Comparison of ENCODE assay signal across 1 cellular context in the genomic region with DNA sequence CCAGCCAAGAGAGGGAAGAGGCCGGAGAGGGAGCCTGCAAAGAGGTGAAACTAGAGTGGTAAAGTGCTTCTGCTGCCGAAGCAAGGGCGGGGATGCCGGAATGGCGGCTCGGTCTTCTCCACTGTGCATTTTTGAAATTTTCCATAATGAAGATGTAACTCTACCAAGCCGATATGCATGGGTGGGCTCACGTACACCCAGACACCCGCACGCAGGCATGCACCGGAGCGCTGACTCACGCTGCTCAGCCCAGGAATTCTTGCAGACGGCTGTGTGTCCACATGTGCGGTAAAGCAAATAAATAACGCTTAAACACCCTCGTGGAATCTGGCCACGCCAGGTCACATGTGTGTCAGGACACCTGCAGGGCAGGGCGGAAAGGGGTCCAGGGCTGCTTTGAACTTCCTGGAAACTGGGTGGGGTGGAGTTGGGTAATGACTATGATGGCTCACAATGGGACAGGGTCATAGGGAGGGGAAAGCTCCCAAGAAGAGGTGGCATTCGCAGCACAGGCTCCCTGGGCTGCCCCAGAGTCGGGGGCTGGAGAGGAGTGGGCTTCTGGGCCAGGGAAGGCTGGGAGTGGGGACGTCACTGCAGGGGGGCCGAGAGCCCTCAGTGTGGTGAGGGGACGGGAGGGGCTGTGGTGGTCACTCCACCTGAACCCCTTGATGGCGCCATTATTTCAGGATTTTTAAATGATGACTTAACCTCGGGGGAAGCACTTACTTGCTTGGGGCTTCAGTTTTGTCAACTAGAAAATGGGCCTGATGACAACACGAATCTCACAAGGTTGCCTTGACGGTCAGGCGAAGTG.
A peak's percentile ranks its signal among the peaks of the same experiment; 100 is the strongest.
TF ChIP-seq lines count a peak whose summit lies in the region.

No MANE protein-coding gene starts in this region.

TF ChIP-seq in HepG2, 621 proteins besides CTCF, POLR2A, EP300 and RAD21 (continued from another document and continues in another):
- TF ChIP-seq, protein P1, sequence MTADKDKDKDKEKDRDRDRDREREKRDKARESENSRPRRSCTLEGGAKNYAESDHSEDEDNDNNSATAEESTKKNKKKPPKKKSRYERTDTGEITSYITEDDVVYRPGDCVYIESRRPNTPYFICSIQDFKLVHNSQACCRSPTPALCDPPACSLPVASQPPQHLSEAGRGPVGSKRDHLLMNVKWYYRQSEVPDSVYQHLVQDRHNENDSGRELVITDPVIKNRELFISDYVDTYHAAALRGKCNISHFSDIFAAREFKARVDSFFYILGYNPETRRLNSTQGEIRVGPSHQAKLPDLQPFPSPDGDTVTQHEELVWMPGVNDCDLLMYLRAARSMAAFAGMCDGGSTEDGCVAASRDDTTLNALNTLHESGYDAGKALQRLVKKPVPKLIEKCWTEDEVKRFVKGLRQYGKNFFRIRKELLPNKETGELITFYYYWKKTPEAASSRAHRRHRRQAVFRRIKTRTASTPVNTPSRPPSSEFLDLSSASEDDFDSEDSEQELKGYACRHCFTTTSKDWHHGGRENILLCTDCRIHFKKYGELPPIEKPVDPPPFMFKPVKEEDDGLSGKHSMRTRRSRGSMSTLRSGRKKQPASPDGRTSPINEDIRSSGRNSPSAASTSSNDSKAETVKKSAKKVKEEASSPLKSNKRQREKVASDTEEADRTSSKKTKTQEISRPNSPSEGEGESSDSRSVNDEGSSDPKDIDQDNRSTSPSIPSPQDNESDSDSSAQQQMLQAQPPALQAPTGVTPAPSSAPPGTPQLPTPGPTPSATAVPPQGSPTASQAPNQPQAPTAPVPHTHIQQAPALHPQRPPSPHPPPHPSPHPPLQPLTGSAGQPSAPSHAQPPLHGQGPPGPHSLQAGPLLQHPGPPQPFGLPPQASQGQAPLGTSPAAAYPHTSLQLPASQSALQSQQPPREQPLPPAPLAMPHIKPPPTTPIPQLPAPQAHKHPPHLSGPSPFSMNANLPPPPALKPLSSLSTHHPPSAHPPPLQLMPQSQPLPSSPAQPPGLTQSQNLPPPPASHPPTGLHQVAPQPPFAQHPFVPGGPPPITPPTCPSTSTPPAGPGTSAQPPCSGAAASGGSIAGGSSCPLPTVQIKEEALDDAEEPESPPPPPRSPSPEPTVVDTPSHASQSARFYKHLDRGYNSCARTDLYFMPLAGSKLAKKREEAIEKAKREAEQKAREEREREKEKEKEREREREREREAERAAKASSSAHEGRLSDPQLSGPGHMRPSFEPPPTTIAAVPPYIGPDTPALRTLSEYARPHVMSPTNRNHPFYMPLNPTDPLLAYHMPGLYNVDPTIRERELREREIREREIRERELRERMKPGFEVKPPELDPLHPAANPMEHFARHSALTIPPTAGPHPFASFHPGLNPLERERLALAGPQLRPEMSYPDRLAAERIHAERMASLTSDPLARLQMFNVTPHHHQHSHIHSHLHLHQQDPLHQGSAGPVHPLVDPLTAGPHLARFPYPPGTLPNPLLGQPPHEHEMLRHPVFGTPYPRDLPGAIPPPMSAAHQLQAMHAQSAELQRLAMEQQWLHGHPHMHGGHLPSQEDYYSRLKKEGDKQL (CRISPR knock-in tag; IDR thresholded peaks at IDR 0.05; ENCODE audit: low read depth), result peak; percentile 91; the same call in 1 of the 2 replicates
- TF ChIP-seq BRF2 (CRISPR knock-in tag; IDR thresholded peaks at IDR 0.05) (no peak), POLR2AphosphoS5 (IDR thresholded peaks at IDR 0.05; ENCODE audit: low read depth, low read length) (no peak; the same call in 1 of the 2 replicates), CBX5 (CRISPR knock-in tag; IDR thresholded peaks at IDR 0.05; ENCODE audit: borderline replicate concordance) (peak; percentile 93; the same call in 1 of the 2 replicates), SP1 (IDR thresholded peaks at IDR 0.05) (no peak), SP1 (CRISPR knock-in tag; IDR thresholded peaks at IDR 0.05) (peak; percentile 62; the same call in 1 of the 2 replicates), ZBTB43 (CRISPR knock-in tag; conservative IDR thresholded peaks at IDR 0.05) (peak; percentile 83), FOXP1 (IDR thresholded peaks at IDR 0.05) (peak; percentile 73), FOXP1 (CRISPR knock-in tag; IDR thresholded peaks at IDR 0.05) (peak; percentile 99), GABPA (IDR thresholded peaks at IDR 0.05; ENCODE audit: low read depth, low read length) (peak; percentile 19; the same call in 1 of the 2 replicates), GABPA (CRISPR knock-in tag; IDR thresholded peaks at IDR 0.05; ENCODE audit: low read depth) (peak; percentile 87), MEIS1 (CRISPR knock-in tag; IDR thresholded peaks at IDR 0.05; ENCODE audit: borderline replicate concordance) (peak; percentile 99; the same call in 1 of the 2 replicates), ZNF883 (CRISPR knock-in tag; IDR thresholded peaks at IDR 0.05; ENCODE audit: not compliant biosample characterization) (no peak), BCL6 (CRISPR knock-in tag; IDR thresholded peaks at IDR 0.05) (peak; percentile 99), CSRNP1 (CRISPR knock-in tag; IDR thresholded peaks at IDR 0.05) (peak; percentile 97), ZNF503 (CRISPR knock-in tag; IDR thresholded peaks at IDR 0.05) (peak; percentile 89; the same call in 1 of the 2 replicates), MEIS2 (CRISPR knock-in tag; IDR thresholded peaks at IDR 0.05) (peak; percentile 95), POLR2G (IDR thresholded peaks at IDR 0.05; ENCODE audit: low read depth, low read length) (peak; percentile 76), TERF1 (CRISPR knock-in tag; IDR thresholded peaks at IDR 0.05) (0 out of 2 replicates have a peak, but pooled peaks have one; percentile 22), ZNF879 (CRISPR knock-in tag; IDR thresholded peaks at IDR 0.05) (no peak; the same call in 1 of the 2 replicates), TEAD3 (CRISPR knock-in tag; optimal IDR thresholded peaks at IDR 0.05; ENCODE audit: borderline replicate concordance) (peak; percentile 99), FOSL2 (CRISPR knock-in tag; IDR thresholded peaks at IDR 0.05) (peak; percentile 99), ZFP36 (IDR thresholded peaks at IDR 0.05; ENCODE audit: borderline replicate concordance, low read depth, low read length, partially characterized antibody) (no peak), ZNF75D (CRISPR knock-in tag; IDR thresholded peaks at IDR 0.05; ENCODE audit: borderline replicate concordance) (no peak), CREB1 (IDR thresholded peaks at IDR 0.05) (peak; percentile 62; the same call in 1 of the 2 replicates), CREB1 (CRISPR knock-in tag; IDR thresholded peaks at IDR 0.05) (peak; percentile 88; the same call in 1 of the 2 replicates), ZSCAN30 (CRISPR knock-in tag; IDR thresholded peaks at IDR 0.05) (no peak), ZNF33B (CRISPR knock-in tag; IDR thresholded peaks at IDR 0.05) (no peak), SETDB1 (CRISPR knock-in tag; IDR thresholded peaks at IDR 0.05; ENCODE audit: borderline replicate concordance) (no peak), ZNF121 (CRISPR knock-in tag; IDR thresholded peaks at IDR 0.05) (peak; percentile 82)
- TF ChIP-seq, protein P2, sequence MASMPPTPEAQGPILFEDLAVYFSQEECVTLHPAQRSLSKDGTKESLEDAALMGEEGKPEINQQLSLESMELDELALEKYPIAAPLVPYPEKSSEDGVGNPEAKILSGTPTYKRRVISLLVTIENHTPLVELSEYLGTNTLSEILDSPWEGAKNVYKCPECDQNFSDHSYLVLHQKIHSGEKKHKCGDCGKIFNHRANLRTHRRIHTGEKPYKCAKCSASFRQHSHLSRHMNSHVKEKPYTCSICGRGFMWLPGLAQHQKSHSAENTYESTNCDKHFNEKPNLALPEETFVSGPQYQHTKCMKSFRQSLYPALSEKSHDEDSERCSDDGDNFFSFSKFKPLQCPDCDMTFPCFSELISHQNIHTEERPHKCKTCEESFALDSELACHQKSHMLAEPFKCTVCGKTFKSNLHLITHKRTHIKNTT (CRISPR knock-in tag; IDR thresholded peaks at IDR 0.05), result no peak
- TF ChIP-seq, protein P3, sequence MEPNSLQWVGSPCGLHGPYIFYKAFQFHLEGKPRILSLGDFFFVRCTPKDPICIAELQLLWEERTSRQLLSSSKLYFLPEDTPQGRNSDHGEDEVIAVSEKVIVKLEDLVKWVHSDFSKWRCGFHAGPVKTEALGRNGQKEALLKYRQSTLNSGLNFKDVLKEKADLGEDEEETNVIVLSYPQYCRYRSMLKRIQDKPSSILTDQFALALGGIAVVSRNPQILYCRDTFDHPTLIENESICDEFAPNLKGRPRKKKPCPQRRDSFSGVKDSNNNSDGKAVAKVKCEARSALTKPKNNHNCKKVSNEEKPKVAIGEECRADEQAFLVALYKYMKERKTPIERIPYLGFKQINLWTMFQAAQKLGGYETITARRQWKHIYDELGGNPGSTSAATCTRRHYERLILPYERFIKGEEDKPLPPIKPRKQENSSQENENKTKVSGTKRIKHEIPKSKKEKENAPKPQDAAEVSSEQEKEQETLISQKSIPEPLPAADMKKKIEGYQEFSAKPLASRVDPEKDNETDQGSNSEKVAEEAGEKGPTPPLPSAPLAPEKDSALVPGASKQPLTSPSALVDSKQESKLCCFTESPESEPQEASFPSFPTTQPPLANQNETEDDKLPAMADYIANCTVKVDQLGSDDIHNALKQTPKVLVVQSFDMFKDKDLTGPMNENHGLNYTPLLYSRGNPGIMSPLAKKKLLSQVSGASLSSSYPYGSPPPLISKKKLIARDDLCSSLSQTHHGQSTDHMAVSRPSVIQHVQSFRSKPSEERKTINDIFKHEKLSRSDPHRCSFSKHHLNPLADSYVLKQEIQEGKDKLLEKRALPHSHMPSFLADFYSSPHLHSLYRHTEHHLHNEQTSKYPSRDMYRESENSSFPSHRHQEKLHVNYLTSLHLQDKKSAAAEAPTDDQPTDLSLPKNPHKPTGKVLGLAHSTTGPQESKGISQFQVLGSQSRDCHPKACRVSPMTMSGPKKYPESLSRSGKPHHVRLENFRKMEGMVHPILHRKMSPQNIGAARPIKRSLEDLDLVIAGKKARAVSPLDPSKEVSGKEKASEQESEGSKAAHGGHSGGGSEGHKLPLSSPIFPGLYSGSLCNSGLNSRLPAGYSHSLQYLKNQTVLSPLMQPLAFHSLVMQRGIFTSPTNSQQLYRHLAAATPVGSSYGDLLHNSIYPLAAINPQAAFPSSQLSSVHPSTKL (CRISPR knock-in tag; IDR thresholded peaks at IDR 0.05), result peak; percentile 100
- TF ChIP-seq, protein P4, sequence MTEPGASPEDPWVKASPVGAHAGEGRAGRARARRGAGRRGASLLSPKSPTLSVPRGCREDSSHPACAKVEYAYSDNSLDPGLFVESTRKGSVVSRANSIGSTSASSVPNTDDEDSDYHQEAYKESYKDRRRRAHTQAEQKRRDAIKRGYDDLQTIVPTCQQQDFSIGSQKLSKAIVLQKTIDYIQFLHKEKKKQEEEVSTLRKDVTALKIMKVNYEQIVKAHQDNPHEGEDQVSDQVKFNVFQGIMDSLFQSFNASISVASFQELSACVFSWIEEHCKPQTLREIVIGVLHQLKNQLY (CRISPR knock-in tag; IDR thresholded peaks at IDR 0.05), result peak; percentile 99
